ENCODE assay signal across 26 cellular contexts in the genomic region with DNA sequence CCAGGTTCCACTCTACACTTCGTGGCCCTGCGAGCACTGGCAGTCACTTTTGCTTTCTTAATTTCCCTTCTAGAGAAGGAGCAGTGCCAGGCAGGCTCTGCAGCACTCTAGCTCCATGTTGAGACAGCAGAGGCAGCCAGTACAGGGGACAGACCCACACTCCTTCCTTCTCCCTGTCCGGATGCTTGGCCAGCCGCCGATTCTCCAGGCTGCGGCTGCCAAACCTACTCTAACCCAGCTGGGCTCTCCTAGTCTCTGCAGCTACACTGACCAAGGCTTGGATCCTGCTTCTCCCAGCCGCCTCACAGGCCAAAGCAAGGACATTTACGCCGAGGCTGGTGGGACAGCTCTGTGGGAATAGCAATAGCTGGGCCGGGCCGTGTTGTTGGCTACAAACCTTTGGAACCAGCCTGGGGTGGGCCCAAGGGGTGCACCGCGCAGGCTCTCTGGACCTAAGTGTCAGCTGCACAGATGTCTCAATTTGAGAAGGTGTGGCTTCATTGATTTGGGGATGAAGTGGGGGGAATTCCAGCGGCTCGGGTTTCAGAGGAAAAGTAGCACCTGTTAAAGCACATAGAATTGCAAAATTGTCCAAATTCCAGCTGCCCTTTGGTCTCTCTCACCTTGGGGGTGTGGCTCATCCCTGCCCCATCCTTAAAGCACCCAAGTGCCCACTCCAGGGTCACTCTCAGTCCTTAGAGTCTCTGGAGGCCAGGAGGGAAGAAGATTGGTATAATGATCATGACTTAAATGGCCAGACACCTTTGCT. TPM values are rescaled to one million over a fixed set of nuclear protein-coding genes. Genes with fewer than 3 reads are reported as not detected.
A peak's percentile ranks its signal among the peaks of the same experiment; 100 is the strongest.
DNase-seq lines count a peak whose midpoint lies in the region; ATAC-seq and TF ChIP-seq lines count a peak whose summit lies in the region.
"Had no signal": no experiment of that assay in that cellular context is flagged by ENCODE, and none has a peak within 500 bp of the region (broad histone marks: within the 10 kb centered on the region; RNA-seq: fewer than 3 reads in every experiment).

No MANE protein-coding gene starts in this region.

- DNase-seq in A673 (ENCODE audit: low spot score) (peak; percentile 50), HT1080 (ENCODE audit: low read depth) (peak; percentile 4), cerebellar cortex (ENCODE audit: low spot score) (peak; percentile 90), midbrain (lab: John Stamatoyannopoulos, UW) (peak; percentile 34), SHP77 (lab: John Stamatoyannopoulos, UW) (no peak), HEK293T (ENCODE audit: extremely low spot score) (no peak), NCI-H2029 (lab: John Stamatoyannopoulos, UW) (no peak)
- DNase-seq: ACHN; activated CD4-positive, alpha-beta T cell treated with anti-CD3 and anti-CD28 coated beads, Interleukin-2, amount 50 U/mL, for 4 hours; activated effector memory CD4-positive, alpha-beta T cell treated with anti-CD3 and anti-CD28 coated beads, Interleukin-2, amount 50 U/mL, for 16 hours; foreskin keratinocyte; GOT3; NCI-H1417; NCI-H526; SHP77 treated with DMSO at 0.1 percent for 48 hours; WERI-Rb-1 had no signal

- intact Hi-C loops in A673 (cut with micrococcal nuclease; ENCODE audit: unreplicated experiment): no loop called here

- no peak for TF ChIP-seq CTCF in A673 (conservative IDR thresholded peaks at IDR 0.05; ENCODE audit: low read depth, low read length)

- H3K27me3 ChIP-seq in A673 (replicated peaks; ENCODE audit: insufficient read depth, low read depth, low read length, poor library complexity): no peaks in the 10 kb centered on the region

- no TSS peak for BruUV-seq in A673 (replicated peaks; lab: Mats Ljungman, UMichigan)

- peaks cover 64% of the 10 kb centered on the region for H3K36me3 ChIP-seq in A673 (ENCODE audit: insufficient read depth, low read length, poor library complexity, severe bottlenecking)
- H3K36me3 ChIP-seq: right atrium auricular region, WERI-Rb-1 had no signal

- peaks cover 27% of the 10 kb centered on the region for H3K4me1 ChIP-seq in A673 (ENCODE audit: insufficient read depth, low read length, poor library complexity, severe bottlenecking)
- H3K4me1 ChIP-seq: foreskin keratinocyte had no signal

- CTCF ChIA-PET in A673 (lab: Charles Lee): no interaction called here
- CTCF ChIA-PET in HEK293T (lab: Yijun Ruan, JAX): interaction anchor here (0.6 kb wide), 1 partner anchor 433 kb away, joined by 8 read pairs; no protein-coding TSS in a partner anchor

- ATAC-seq in HG02642 (IDR thresholded peaks at IDR 0.05; ENCODE audit: poor library complexity, unreplicated experiment): no peak
- ATAC-seq: foreskin keratinocyte had no signal

- H3K4me3 ChIP-seq in A673 (ENCODE audit: low read depth, low read length, poor library complexity, severe bottlenecking): peak overlapping the region; percentile 75
- H3K4me3 ChIP-seq: lung, right atrium auricular region had no signal

- peak overlapping the region; percentile 91 for H3K27ac ChIP-seq in A673 (ENCODE audit: low read depth, low read length, poor library complexity, severe bottlenecking)
- H3K27ac ChIP-seq: foreskin keratinocyte, right atrium auricular region, WERI-Rb-1 had no signal

- POLR2A ChIA-PET in A673 (lab: Charles Lee; ENCODE audit: low non-redundant PET) (interaction anchor here (0.6 kb wide), 1 partner anchor 75 kb away, joined by 3 read pairs; no protein-coding TSS in a partner anchor), HEK293T (lab: Yijun Ruan, JAX) (no interaction called here)

- no peaks in the 10 kb centered on the region for H3K9me3 ChIP-seq in A673 (ENCODE audit: low read depth, low read length, poor library complexity, severe bottlenecking)
- H3K9me3 ChIP-seq: right atrium auricular region had no signal

TF ChIP-seq in HEK293T, 16 proteins besides CTCF, POLR2A, EP300 and RAD21:
- TF ChIP-seq, protein P1, sequence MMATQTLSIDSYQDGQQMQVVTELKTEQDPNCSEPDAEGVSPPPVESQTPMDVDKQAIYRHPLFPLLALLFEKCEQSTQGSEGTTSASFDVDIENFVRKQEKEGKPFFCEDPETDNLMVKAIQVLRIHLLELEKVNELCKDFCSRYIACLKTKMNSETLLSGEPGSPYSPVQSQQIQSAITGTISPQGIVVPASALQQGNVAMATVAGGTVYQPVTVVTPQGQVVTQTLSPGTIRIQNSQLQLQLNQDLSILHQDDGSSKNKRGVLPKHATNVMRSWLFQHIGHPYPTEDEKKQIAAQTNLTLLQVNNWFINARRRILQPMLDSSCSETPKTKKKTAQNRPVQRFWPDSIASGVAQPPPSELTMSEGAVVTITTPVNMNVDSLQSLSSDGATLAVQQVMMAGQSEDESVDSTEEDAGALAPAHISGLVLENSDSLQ (IDR thresholded peaks at IDR 0.05): no peak
- TF ChIP-seq LEF1 (IDR thresholded peaks at IDR 0.05; ENCODE audit: borderline replicate concordance): no peak
- TF ChIP-seq FOXK2 (IDR thresholded peaks at IDR 0.05): no peak
- TF ChIP-seq FOXM1 (IDR thresholded peaks at IDR 0.05; ENCODE audit: borderline replicate concordance): no peak
- no peak for TF ChIP-seq TARDBP (IDR thresholded peaks at IDR 0.05)
- no peak for TF ChIP-seq HDGF (IDR thresholded peaks at IDR 0.05; ENCODE audit: borderline replicate concordance)
- TF ChIP-seq SUZ12 (IDR thresholded peaks at IDR 0.05): no peak
- no peak for TF ChIP-seq ARNT (IDR thresholded peaks at IDR 0.05)
- no peak for TF ChIP-seq FOXA1 (IDR thresholded peaks at IDR 0.05)
- TF ChIP-seq ELF4 (IDR thresholded peaks at IDR 0.05): no peak
- no peak for TF ChIP-seq BHLHE40 (IDR thresholded peaks at IDR 0.05; ENCODE audit: borderline replicate concordance)
- no peak for TF ChIP-seq SP1 (IDR thresholded peaks at IDR 0.05)
- TF ChIP-seq ZNF384 (IDR thresholded peaks at IDR 0.05): no peak
- TF ChIP-seq CTBP1 (IDR thresholded peaks at IDR 0.05; ENCODE audit: borderline replicate concordance): no peak

RNA-seq across cellular contexts. Expression of a gene that starts 3.2 kb away (rescaled TPM):
- 110 and 120 TPM in 2 replicates for total RNA-seq in A673 (2021)
- not detected in 2 replicates for total RNA-seq in HT1080 (2014; rRNA removed; shearing (Covaris generic))
- polyA plus RNA-seq in HT1080 (2015; cell fraction: cytosol; rRNA removed): not detected in 2 replicates
- not detected in 2 replicates for polyA plus RNA-seq in HT1080 (2015; cell fraction: nucleus; rRNA removed)
- total RNA-seq: bronchial epithelial cell; dermis microvascular lymphatic vessel endothelial cell; epithelial cell of proximal tubule; foreskin keratinocyte; lung; omental fat pad; right atrium auricular region; T-helper 1 cell treated with Interleukin-12 subunit alpha and Interleukin-12 subunit beta and Interleukin-4 antibody, amounts not matched to agents 30 ng/mL and 1 ng/mL, for 36 hours had no signal
- polyA plus RNA-seq: adipose tissue, foreskin keratinocyte, keratinocyte, lung had no signal

Comparison
In these comparisons a context has a peak if more than half of its experiments do, and no peak if none do; other contexts are left out.
1. DNase-seq: peak in A673 (single experiment), HT1080 (single experiment), cerebellar cortex (single experiment) and midbrain (single experiment); none in SHP77 (0 of 2), HEK293T (single experiment) and NCI-H2029 (single experiment).
2. RNA of a gene that starts 3.2 kb away (total RNA-seq): 110 to 120 TPM in A673; not detected in HT1080; every median in the first group is over 100 times any median in the second.